In the genomic region with DNA sequence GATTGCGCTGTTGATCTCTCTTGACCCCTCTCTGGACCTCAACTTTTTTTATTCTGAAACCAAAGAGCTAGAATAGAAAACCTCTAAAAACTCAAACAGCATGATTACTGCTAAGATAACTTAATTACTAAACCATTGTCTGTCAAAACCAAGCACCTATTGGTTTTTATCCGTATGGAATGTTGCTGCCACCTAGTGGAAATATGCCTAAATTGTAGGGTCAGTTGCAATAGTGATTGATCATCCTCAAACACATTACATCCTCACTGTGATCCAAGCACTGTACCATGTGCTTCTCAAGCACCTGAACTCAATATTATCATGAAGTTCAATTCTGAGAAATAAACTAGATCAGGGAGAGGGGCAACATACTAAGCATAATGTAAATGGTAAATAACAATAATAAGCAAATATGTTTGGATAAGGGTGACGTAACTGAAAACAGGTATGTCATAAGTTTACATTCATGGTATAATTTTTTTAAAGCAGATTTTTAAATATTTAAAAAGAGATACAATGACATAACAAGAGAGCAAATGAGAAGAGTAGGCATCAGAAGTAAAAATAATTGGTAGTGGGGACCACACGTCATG, we compare ENCODE assay signal across 9 cellular contexts. TPM values are rescaled to one million over a fixed set of nuclear protein-coding genes. Genes with fewer than 3 reads are reported as not detected.
A peak's percentile ranks its signal among the peaks of the same experiment; 100 is the strongest.
DNase-seq lines count a peak whose midpoint lies in the region; ATAC-seq lines count a peak whose summit lies in the region.
"Had no signal": no experiment of that assay in that cellular context is flagged by ENCODE, and none has a peak within 500 bp of the region (broad histone marks: within the 10 kb centered on the region; RNA-seq: fewer than 3 reads in every experiment).

No MANE protein-coding gene starts in this region.

- H3K36me3 Mint-ChIP-seq in CD4-positive, alpha-beta memory T cell, result no peaks in the 10 kb centered on the region
- H3K36me3 Mint-ChIP-seq in activated CD8-positive, alpha-beta T cell treated with anti-CD3 and anti-CD28 coated beads, Interleukin-2, amount 10 ng/mL, durations not matched to agents 7 days and 5 days (ENCODE audit: low read depth), result no peaks in the 10 kb centered on the region
- no peaks in the 10 kb centered on the region for H3K36me3 Mint-ChIP-seq in stimulated activated effector memory CD8-positive, alpha-beta T cell treated with anti-CD3 and anti-CD28 coated beads, Interleukin-12 subunit alpha, Interleukin-12 subunit beta, amount 100 ng/mL, for 72 hours
- H3K36me3 Mint-ChIP-seq: activated naive CD4-positive, alpha-beta T cell treated with anti-CD3 and anti-CD28 coated beads, Interleukin-2, amount 50 U/mL, for 24 hours had no signal

- no peak overlapping the region for H3K27ac ChIP-seq in CD4-positive, alpha-beta memory T cell (ENCODE audit: low read depth, low read length)

- no peak overlapping the region for H3K27ac Mint-ChIP-seq in CD4-positive, alpha-beta memory T cell
- H3K27ac Mint-ChIP-seq in activated CD8-positive, alpha-beta T cell treated with anti-CD3 and anti-CD28 coated beads, Interleukin-2, amount 10 ng/mL, durations not matched to agents 7 days and 5 days, result no peak overlapping the region
- H3K27ac Mint-ChIP-seq in stimulated activated effector memory CD8-positive, alpha-beta T cell treated with anti-CD3 and anti-CD28 coated beads, Interleukin-12 subunit alpha, Interleukin-12 subunit beta, amount 100 ng/mL, for 72 hours, result no peak overlapping the region
- H3K27ac Mint-ChIP-seq: activated naive CD4-positive, alpha-beta T cell treated with anti-CD3 and anti-CD28 coated beads, Interleukin-2, amount 50 U/mL, for 24 hours had no signal

- CTCF ChIA-PET in CD4-positive, alpha-beta memory T cell (lab: Charles Lee; ENCODE audit: partially characterized antibody), result interaction anchor here (1.0 to 6.1 kb wide), 15 partner anchors 8 to 377 kb away, joined by 3 to 69 read pairs (median 4); partner anchors contain the start of gene DTX4
- CTCF ChIA-PET in activated CD8-positive, alpha-beta T cell treated with anti-CD3 and anti-CD28 coated beads, Interleukin-2, amount 10 ng/mL, durations not matched to agents 7 days and 5 days (lab: Charles Lee), result interaction anchor here (0.6 to 4.4 kb wide), 12 partner anchors 8 to 290 kb away, joined by 3 to 24 read pairs (median 4); partner anchors contain the start of gene DTX4

- no peaks in the 10 kb centered on the region for H3K27me3 ChIP-seq in CD4-positive, alpha-beta memory T cell (ENCODE audit: insufficient read depth, low read length)

- H3K36me3 ChIP-seq in CD4-positive, alpha-beta memory T cell (ENCODE audit: insufficient read depth, low read length), result no peaks in the 10 kb centered on the region

- peaks cover 4 to 9% of the 10 kb centered on the region in 2 donors for H3K27me3 Mint-ChIP-seq in CD4-positive, alpha-beta memory T cell
- peaks cover 16% of the 10 kb centered on the region for H3K27me3 Mint-ChIP-seq in activated CD8-positive, alpha-beta T cell treated with anti-CD3 and anti-CD28 coated beads, Interleukin-2, amount 10 ng/mL, durations not matched to agents 7 days and 5 days (ENCODE audit: low read depth)

- no peaks in the 10 kb centered on the region for H3K9me3 ChIP-seq in CD4-positive, alpha-beta memory T cell (ENCODE audit: control insufficient read depth in 1 of 2, low read length in 2 of 2)

- no peaks in the 10 kb centered on the region for H3K4me1 Mint-ChIP-seq in CD4-positive, alpha-beta memory T cell
- H3K4me1 Mint-ChIP-seq in activated CD8-positive, alpha-beta T cell treated with anti-CD3 and anti-CD28 coated beads, Interleukin-2, amount 10 ng/mL, durations not matched to agents 7 days and 5 days (ENCODE audit: low read depth), result no peaks in the 10 kb centered on the region
- no peaks in the 10 kb centered on the region for H3K4me1 Mint-ChIP-seq in stimulated activated effector memory CD8-positive, alpha-beta T cell treated with anti-CD3 and anti-CD28 coated beads, Interleukin-12 subunit alpha, Interleukin-12 subunit beta, amount 100 ng/mL, for 72 hours
- H3K4me1 Mint-ChIP-seq: activated naive CD4-positive, alpha-beta T cell treated with anti-CD3 and anti-CD28 coated beads, Interleukin-2, amount 50 U/mL, for 24 hours had no signal

- POLR2A ChIA-PET in CD4-positive, alpha-beta memory T cell (lab: Charles Lee; ENCODE audit: partially characterized antibody), result no interaction called here
- POLR2A ChIA-PET in activated CD8-positive, alpha-beta T cell treated with anti-CD3 and anti-CD28 coated beads, Interleukin-2, amount 10 ng/mL, durations not matched to agents 7 days and 5 days (lab: Charles Lee), result no interaction called here

- no peak overlapping the region for H3K4me3 Mint-ChIP-seq in CD4-positive, alpha-beta memory T cell
- no peak overlapping the region for H3K4me3 Mint-ChIP-seq in activated CD8-positive, alpha-beta T cell treated with anti-CD3 and anti-CD28 coated beads, Interleukin-2, amount 10 ng/mL, durations not matched to agents 7 days and 5 days
- H3K4me3 Mint-ChIP-seq in stimulated activated effector memory CD8-positive, alpha-beta T cell treated with anti-CD3 and anti-CD28 coated beads, Interleukin-12 subunit alpha, Interleukin-12 subunit beta, amount 100 ng/mL, for 72 hours, result no peak overlapping the region
- H3K4me3 Mint-ChIP-seq: activated naive CD4-positive, alpha-beta T cell treated with anti-CD3 and anti-CD28 coated beads, Interleukin-2, amount 50 U/mL, for 24 hours had no signal

- intact Hi-C loops in CD4-positive, alpha-beta memory T cell (cut with micrococcal nuclease), result loop anchor here (1.0 kb wide), 1 partner anchor 146 kb away; no protein-coding TSS in a partner anchor

- no peak overlapping the region for H3K4me3 ChIP-seq in CD4-positive, alpha-beta memory T cell (ENCODE audit: low read length in 2 of 2)

- ATAC-seq in GM18498 (IDR thresholded peaks at IDR 0.05; ENCODE audit: unreplicated experiment), result peak; percentile 77
- peak; percentile 64 for ATAC-seq in HG03039 (IDR thresholded peaks at IDR 0.05; ENCODE audit: unreplicated experiment)
- peak; percentile 61 for ATAC-seq in activated CD8-positive, alpha-beta T cell treated with anti-CD3 and anti-CD28 coated beads, Interleukin-2, amount 10 ng/mL, durations not matched to agents 7 days and 5 days
- peak; percentile 60 for ATAC-seq in stimulated activated effector memory CD8-positive, alpha-beta T cell treated with anti-CD3 and anti-CD28 coated beads, Interleukin-12 subunit alpha, Interleukin-12 subunit beta, amount 100 ng/mL, for 72 hours

- H3K9me3 Mint-ChIP-seq in CD4-positive, alpha-beta memory T cell, result no peaks in the 10 kb centered on the region
- H3K9me3 Mint-ChIP-seq in activated CD8-positive, alpha-beta T cell treated with anti-CD3 and anti-CD28 coated beads, Interleukin-2, amount 10 ng/mL, durations not matched to agents 7 days and 5 days (ENCODE audit: insufficient read depth), result no peaks in the 10 kb centered on the region
- H3K9me3 Mint-ChIP-seq in stimulated activated effector memory CD8-positive, alpha-beta T cell treated with anti-CD3 and anti-CD28 coated beads, Interleukin-12 subunit alpha, Interleukin-12 subunit beta, amount 100 ng/mL, for 72 hours, result no peaks in the 10 kb centered on the region
- H3K9me3 Mint-ChIP-seq: activated naive CD4-positive, alpha-beta T cell treated with anti-CD3 and anti-CD28 coated beads, Interleukin-2, amount 50 U/mL, for 24 hours had no signal

- no peaks in the 10 kb centered on the region for H3K4me1 ChIP-seq in CD4-positive, alpha-beta memory T cell (ENCODE audit: insufficient read depth, low read length)

- DNase-seq in CD4-positive, alpha-beta memory T cell, result peak; percentile 38 to 64 (median 57)
- peak; percentile 39 for DNase-seq in NCI-H345 treated with DMSO at 0.1 percent for 48 hours (lab: John Stamatoyannopoulos, UW; ENCODE audit: unreplicated experiment)
- peak; percentile 68 for DNase-seq in activated CD8-positive, alpha-beta T cell treated with anti-CD3 and anti-CD28 coated beads, Interleukin-2, amount 10 ng/mL, durations not matched to agents 7 days and 5 days
- DNase-seq in hepatic stellate cell (ENCODE audit: low spot score), result peak; percentile 2
- DNase-seq in stimulated activated effector memory CD8-positive, alpha-beta T cell treated with anti-CD3 and anti-CD28 coated beads, Interleukin-12 subunit alpha, Interleukin-12 subunit beta, amount 100 ng/mL, for 72 hours (ENCODE audit: low spot score in 2 of 2), result peak; percentile 25 to 59
- no peak for DNase-seq in midbrain (lab: John Stamatoyannopoulos, UW)

RNA-seq across cellular contexts. Expression of gene OR5A2, which starts 3.8 kb away (rescaled TPM):
- total RNA-seq in CD4-positive, alpha-beta memory T cell, result not detected
- not detected for polyA plus RNA-seq in CD4-positive, alpha-beta memory T cell
- total RNA-seq in activated CD8-positive, alpha-beta T cell treated with anti-CD3 and anti-CD28 coated beads, Interleukin-2, amount 10 ng/mL, durations not matched to agents 7 days and 5 days, result not detected

RNA-seq across cellular contexts. Expression of gene OR5A1, which starts 6.2 kb away (rescaled TPM):
- not detected for total RNA-seq in CD4-positive, alpha-beta memory T cell
- not detected for polyA plus RNA-seq in CD4-positive, alpha-beta memory T cell
- not detected for total RNA-seq in activated CD8-positive, alpha-beta T cell treated with anti-CD3 and anti-CD28 coated beads, Interleukin-2, amount 10 ng/mL, durations not matched to agents 7 days and 5 days

RNA-seq across cellular contexts. Expression of gene OR4D6, which starts 26.7 kb away (rescaled TPM):
- total RNA-seq in CD4-positive, alpha-beta memory T cell, result not detected
- not detected for polyA plus RNA-seq in CD4-positive, alpha-beta memory T cell
- not detected for total RNA-seq in activated CD8-positive, alpha-beta T cell treated with anti-CD3 and anti-CD28 coated beads, Interleukin-2, amount 10 ng/mL, durations not matched to agents 7 days and 5 days

RNA-seq across cellular contexts. Expression of gene OR4D10, which starts 43.1 kb away (rescaled TPM):
- total RNA-seq in CD4-positive, alpha-beta memory T cell, result not detected
- not detected for polyA plus RNA-seq in CD4-positive, alpha-beta memory T cell
- total RNA-seq in activated CD8-positive, alpha-beta T cell treated with anti-CD3 and anti-CD28 coated beads, Interleukin-2, amount 10 ng/mL, durations not matched to agents 7 days and 5 days, result not detected
